In genomic region chr1:110903853-110904500, GRCh38 we compare ENCODE assay signal across 20 cellular contexts. TPM values are rescaled to one million over a fixed set of nuclear protein-coding genes. Genes with fewer than 3 reads are reported as not detected.
DNase-seq lines count a peak whose midpoint lies in the region; ATAC-seq and TF ChIP-seq lines count a peak whose summit lies in the region.
"Had no signal": no experiment of that assay in that cellular context is flagged by ENCODE, and none has a peak within 500 bp of the region (broad histone marks: within the 10 kb centered on the region; RNA-seq: fewer than 3 reads in every experiment).

No MANE protein-coding gene starts in this region.

- H3K36me3 ChIP-seq in CD8-positive, alpha-beta memory T cell (ENCODE audit: insufficient read depth, low read length), result peaks cover 11% of the 10 kb centered on the region
- H3K36me3 ChIP-seq: ascending aorta, sigmoid colon, SJCRH30, suprapubic skin had no signal

- CTCF ChIA-PET in CD8-positive, alpha-beta memory T cell (lab: Charles Lee), result interaction anchor here (1.3 kb wide), 1 partner anchor 116 kb away, joined by 3 read pairs; no protein-coding TSS in a partner anchor
- CTCF ChIA-PET in activated B cell treated with CpG ODN at 0.5 μM for 24 hours (lab: Charles Lee), result interaction anchor here (2.1 kb wide), 1 partner anchor 122 kb away, joined by 4 read pairs; no protein-coding TSS in a partner anchor

- intact Hi-C loops in CD14-positive monocyte (cut with micrococcal nuclease), result no loop called here
- intact Hi-C loops in activated B cell treated with CpG ODN at 0.5 μM for 24 hours (cut with micrococcal nuclease), result loop anchor here (2.0 kb wide), 1 partner anchor 15 kb away; no protein-coding TSS in a partner anchor

- DNase-seq in CD14-positive monocyte (ENCODE audit: low spot score) (peak; percentile 49), activated B cell treated with CpG ODN at 0.5 μM for 24 hours (no peak), naive B cell (no peak), ureter (ENCODE audit: low spot score) (no peak)
- no peak for DNase-seq in CD8-positive, alpha-beta memory T cell
- no peak for DNase-seq in stimulated activated CD8-positive, alpha-beta memory T cell treated with anti-CD3 and anti-CD28 coated beads, Interleukin-4, amount 100 ng/mL, for 48 hours
- DNase-seq: activated CD4-positive, alpha-beta T cell treated with anti-CD3 and anti-CD28 coated beads for 48 hours; GF-D8; mucosa of descending colon; NCI-H2029 treated with DMSO at 0.1 percent for 48 hours; NCI-H510A treated with DMSO at 0.1 percent for 48 hours; sigmoid colon; SJCRH30; T1000 had no signal

- H3K27ac Mint-ChIP-seq in CD14-positive monocyte, result peak overlapping the region in 1 of 7 donors; percentile 54
- peak overlapping the region; percentile 32 to 83 (median 70) for H3K27ac Mint-ChIP-seq in CD8-positive, alpha-beta memory T cell
- H3K27ac Mint-ChIP-seq in activated B cell treated with CpG ODN at 0.5 μM for 24 hours, result peak overlapping the region; percentile 57
- H3K27ac Mint-ChIP-seq in naive B cell, result peak overlapping the region; percentile 14 to 89 (median 83)

- H3K9me3 ChIP-seq in CD8-positive, alpha-beta memory T cell (ENCODE audit: low read length), result no peaks in the 10 kb centered on the region
- H3K9me3 ChIP-seq: ascending aorta, mucosa of descending colon, sigmoid colon, SJCRH30, suprapubic skin had no signal

- H3K4me1 Mint-ChIP-seq in CD14-positive monocyte (no peaks in the 10 kb centered on the region), activated B cell treated with CpG ODN at 0.5 μM for 24 hours (peaks cover 41% of the 10 kb centered on the region), naive B cell (peaks cover 37 to 52% (median 47%) of the 10 kb centered on the region in 3 donors)
- peaks cover 33 to 59% (median 35%) of the 10 kb centered on the region in 3 donors for H3K4me1 Mint-ChIP-seq in CD8-positive, alpha-beta memory T cell

- no peak overlapping the region for H3K4me3 Mint-ChIP-seq in CD14-positive monocyte
- no peak overlapping the region for H3K4me3 Mint-ChIP-seq in CD8-positive, alpha-beta memory T cell
- H3K4me3 Mint-ChIP-seq in activated B cell treated with CpG ODN at 0.5 μM for 24 hours, result no peak overlapping the region
- H3K4me3 Mint-ChIP-seq in naive B cell, result peak overlapping the region in 1 of 8 donors; percentile 57
- H3K4me3 Mint-ChIP-seq: activated T-helper 1 cell treated with anti-CD3 and anti-CD28 coated beads, Interleukin-12 subunit alpha, Interleukin-12 subunit beta, Interleukin-2, Interleukin-4 antibody, amounts not matched to agents 30 ng/mL and 10 ng/mL and 1 ng/mL, durations not matched to agents 14 hours and 24 hours and 36 hours had no signal

- ATAC-seq in activated B cell treated with CpG ODN at 0.5 μM for 24 hours (ENCODE audit: low read depth) (peak; percentile 26), naive B cell (ENCODE audit: low read depth in 2 of 2) (no peak), GM21423 (IDR thresholded peaks at IDR 0.05; ENCODE audit: unreplicated experiment) (no peak)
- ATAC-seq: left lobe of liver, mucosa of descending colon had no signal

- TF ChIP-seq CTCF in CD14-positive monocyte (IDR thresholded peaks at IDR 0.05) (no peak), activated B cell treated with CpG ODN at 0.5 μM for 24 hours (IDR thresholded peaks at IDR 0.05) (no peak)

- no peaks in the 10 kb centered on the region for H3K27me3 ChIP-seq in CD8-positive, alpha-beta memory T cell (ENCODE audit: insufficient read depth, low read length, poor library complexity, severe bottlenecking)
- H3K27me3 ChIP-seq: ascending aorta, sigmoid colon, SJCRH30, suprapubic skin had no signal

- H3K27me3 Mint-ChIP-seq in CD14-positive monocyte (ENCODE audit: low read depth in 3 of 3) (peaks cover 3 to 4% (median 3%) of the 10 kb centered on the region in 3 donors), activated B cell treated with CpG ODN at 0.5 μM for 24 hours (no peaks in the 10 kb centered on the region), naive B cell (no peaks in the 10 kb centered on the region)
- H3K27me3 Mint-ChIP-seq in CD8-positive, alpha-beta memory T cell, result no peaks in the 10 kb centered on the region

- no peak overlapping the region for H3K4me3 ChIP-seq in CD8-positive, alpha-beta memory T cell (ENCODE audit: low read length)
- H3K4me3 ChIP-seq: ascending aorta, mucosa of descending colon, sigmoid colon, SJCRH30, suprapubic skin had no signal

- H3K9me3 Mint-ChIP-seq in CD14-positive monocyte (peaks cover 7 to 32% (median 27%) of the 10 kb centered on the region in 7 donors), activated B cell treated with CpG ODN at 0.5 μM for 24 hours (peaks cover 4% of the 10 kb centered on the region), naive B cell (peaks cover 0 to 12% (median 0%) of the 10 kb centered on the region in 7 donors)
- H3K9me3 Mint-ChIP-seq in CD8-positive, alpha-beta memory T cell, result peaks cover 13 to 32% (median 29%) of the 10 kb centered on the region in 5 donors

- no peaks in the 10 kb centered on the region for H3K4me1 ChIP-seq in CD8-positive, alpha-beta memory T cell (ENCODE audit: insufficient read depth, low read length)
- H3K4me1 ChIP-seq: ascending aorta, sigmoid colon, SJCRH30, suprapubic skin had no signal

- H3K36me3 Mint-ChIP-seq in CD14-positive monocyte, result peaks cover 37 to 45% of the 10 kb centered on the region in 2 donors
- H3K36me3 Mint-ChIP-seq in CD8-positive, alpha-beta memory T cell, result peaks cover 13 to 40% (median 15%) of the 10 kb centered on the region in 3 donors
- H3K36me3 Mint-ChIP-seq in activated B cell treated with CpG ODN at 0.5 μM for 24 hours (ENCODE audit: low read depth), result peaks cover 35% of the 10 kb centered on the region
- peaks cover 14 to 20% of the 10 kb centered on the region in 2 donors for H3K36me3 Mint-ChIP-seq in naive B cell

- POLR2A ChIA-PET in CD8-positive, alpha-beta memory T cell (lab: Charles Lee), result interaction anchor here (1.4 kb wide), 1 partner anchor 28 kb away, joined by 3 read pairs; no protein-coding TSS in a partner anchor
- POLR2A ChIA-PET in activated B cell treated with CpG ODN at 0.5 μM for 24 hours (lab: Charles Lee), result interaction anchor here (1.5 kb wide), 1 partner anchor 29 kb away, joined by 3 read pairs; no protein-coding TSS in a partner anchor

- no peak overlapping the region for H3K27ac ChIP-seq in CD8-positive, alpha-beta memory T cell (ENCODE audit: low read depth, low read length)
- H3K27ac ChIP-seq: ascending aorta, sigmoid colon, SJCRH30, suprapubic skin had no signal

RNA-seq across cellular contexts. Expression of gene CD53, which starts 31.0 kb away (rescaled TPM):
- polyA plus RNA-seq in CD14-positive monocyte (1,000 to 10,000 TPM; 1,107 to 1,222 TPM), naive B cell (ENCODE audit: low read depth in 6 of 6) (1,000 to 10,000 TPM; 1,145 to 1,609 (median 1,337) TPM)
- 100 to 1,000 TPM; 190 to 194 TPM for total RNA-seq in CD8-positive, alpha-beta memory T cell
- polyA plus RNA-seq in CD8-positive, alpha-beta memory T cell, result 1,104 TPM
- total RNA-seq in activated B cell treated with CpG ODN at 0.5 μM for 24 hours (491 and 522 TPM in 2 replicates), ureter (20.9 TPM)
- total RNA-seq: osteocyte had no signal

RNA-seq across cellular contexts. Expression of gene LRIF1, which starts 59.7 kb away (rescaled TPM):
- polyA plus RNA-seq in CD14-positive monocyte, result 1 to 10 TPM; 4.0 to 8.2 TPM
- total RNA-seq in CD8-positive, alpha-beta memory T cell, result 10 to 100 TPM; 14.1 to 15.6 TPM
- 30.2 TPM for polyA plus RNA-seq in CD8-positive, alpha-beta memory T cell
- total RNA-seq in activated B cell treated with CpG ODN at 0.5 μM for 24 hours, result 16.7 and 17.0 TPM in 2 replicates
- 10 to 100 TPM; 17.3 to 41.8 (median 32.7) TPM for polyA plus RNA-seq in naive B cell (ENCODE audit: low read depth in 6 of 6)
- 15.0 TPM for total RNA-seq in ureter
